8 cellular contexts compared by ENCODE assay signal in genomic region chr17:42677921-42678781, GRCh38. TPM values are rescaled to one million over a fixed set of nuclear protein-coding genes. Genes with fewer than 3 reads are reported as not detected.
A peak's percentile ranks its signal among the peaks of the same experiment; 100 is the strongest.
DNase-seq lines count a peak whose midpoint lies in the region; ATAC-seq and TF ChIP-seq lines count a peak whose summit lies in the region.

No MANE protein-coding gene starts in this region.

- peaks cover 15% of the 10 kb centered on the region for H3K4me1 ChIP-seq in RWPE2 (ENCODE audit: insufficient read depth, poor library complexity, severe bottlenecking)

- ATAC-seq in RWPE2 (ENCODE audit: low read depth): peak; percentile 28
- peak in 1 of 2 donors; percentile 17 for ATAC-seq in naive thymus-derived CD8-positive, alpha-beta T cell

- no peak for DNase-seq in AG09309 (ENCODE audit: low read depth)
- DNase-seq in MG63: peak; percentile 95
- peak; percentile 94 for DNase-seq in RWPE2 (ENCODE audit: low spot score)
- DNase-seq in activated effector memory CD4-positive, alpha-beta T cell treated with anti-CD3 and anti-CD28 coated beads, Interleukin-2, amount 50 U/mL, for 16 hours: peak; percentile 93
- DNase-seq in fibroblast of pulmonary artery (ENCODE audit: low read depth): peak; percentile 86
- peak in 9 of 10 donors; percentile 40 to 76 (median 58) for DNase-seq in naive thymus-derived CD8-positive, alpha-beta T cell

- peaks cover 0 to 2% (median 0%) of the 10 kb centered on the region in 3 donors for H3K36me3 Mint-ChIP-seq in naive thymus-derived CD8-positive, alpha-beta T cell
- no peaks in the 10 kb centered on the region for H3K36me3 Mint-ChIP-seq in stimulated activated naive CD8-positive, alpha-beta T cell treated with anti-CD3 and anti-CD28 coated beads, Interleukin-15, Interleukin-2, amounts not matched to agents 100 ng/mL and 50 ng/mL, for 24 hours (ENCODE audit: low read depth)

- H3K36me3 ChIP-seq in MG63 (peaks cover 13% of the 10 kb centered on the region), RWPE2 (ENCODE audit: low read depth) (peaks cover 13% of the 10 kb centered on the region)

- H3K4me3 Mint-ChIP-seq in naive thymus-derived CD8-positive, alpha-beta T cell: peak overlapping the region; percentile 82 to 93 (median 92)
- H3K4me3 Mint-ChIP-seq in stimulated activated naive CD8-positive, alpha-beta T cell treated with anti-CD3 and anti-CD28 coated beads, Interleukin-15, Interleukin-2, amounts not matched to agents 100 ng/mL and 50 ng/mL, for 24 hours: peak overlapping the region; percentile 82

- H3K9me3 Mint-ChIP-seq in naive thymus-derived CD8-positive, alpha-beta T cell: peaks cover 0 to 4% (median 0%) of the 10 kb centered on the region in 9 donors
- H3K9me3 Mint-ChIP-seq in stimulated activated naive CD8-positive, alpha-beta T cell treated with anti-CD3 and anti-CD28 coated beads, Interleukin-15, Interleukin-2, amounts not matched to agents 100 ng/mL and 50 ng/mL, for 24 hours: no peaks in the 10 kb centered on the region

- H3K27me3 ChIP-seq in MG63 (no peaks in the 10 kb centered on the region), RWPE2 (ENCODE audit: insufficient read depth, poor library complexity, severe bottlenecking) (no peaks in the 10 kb centered on the region)

- TF ChIP-seq POLR2A in GM19193 (IDR thresholded peaks at IDR 0.05; ENCODE audit: extremely low read depth, insufficient read depth, insufficient read length): peak; percentile 59

- H3K27ac Mint-ChIP-seq in naive thymus-derived CD8-positive, alpha-beta T cell: peak overlapping the region; percentile 25 to 90 (median 76)
- H3K27ac Mint-ChIP-seq in stimulated activated naive CD8-positive, alpha-beta T cell treated with anti-CD3 and anti-CD28 coated beads, Interleukin-15, Interleukin-2, amounts not matched to agents 100 ng/mL and 50 ng/mL, for 24 hours: peak overlapping the region; percentile 50

- H3K9me3 ChIP-seq in MG63 (no peaks in the 10 kb centered on the region), RWPE2 (ENCODE audit: severe bottlenecking) (no peaks in the 10 kb centered on the region)

- POLR2A ChIA-PET in naive thymus-derived CD8-positive, alpha-beta T cell (lab: Charles Lee): interaction anchor here (0.7 to 2.9 kb wide), 13 partner anchors 8 to 683 kb away, joined by 3 to 20 read pairs (median 3); partner anchors contain the start of genes NAGLU, PSMC3IP, RETREG3 and TUBG1

- TF ChIP-seq CTCF in AG09309 (IDR thresholded peaks at IDR 0.05; ENCODE audit: control insufficient read depth, insufficient read depth, low read depth, low read length, missing control alignments) (no peak), RWPE2 (IDR thresholded peaks at IDR 0.05; ENCODE audit: poor library complexity, severe bottlenecking) (no peak), fibroblast of pulmonary artery (IDR thresholded peaks at IDR 0.05; ENCODE audit: low read length, missing control alignments) (no peak)

- peaks cover 30 to 66% (median 64%) of the 10 kb centered on the region in 4 donors for H3K4me1 Mint-ChIP-seq in naive thymus-derived CD8-positive, alpha-beta T cell
- peaks cover 67% of the 10 kb centered on the region for H3K4me1 Mint-ChIP-seq in stimulated activated naive CD8-positive, alpha-beta T cell treated with anti-CD3 and anti-CD28 coated beads, Interleukin-15, Interleukin-2, amounts not matched to agents 100 ng/mL and 50 ng/mL, for 24 hours (ENCODE audit: low read depth)

- H3K4me3 ChIP-seq in AG09309 (ENCODE audit: control insufficient read depth, low read depth, low read length) (peak overlapping the region; percentile 64), MG63 (peak overlapping the region; percentile 53), RWPE2 (ENCODE audit: severe bottlenecking) (peak overlapping the region; percentile 48), fibroblast of pulmonary artery (replicated peaks; ENCODE audit: low read depth, low read length) (peak overlapping the region; percentile 64)

- peaks cover 14 to 56% (median 32%) of the 10 kb centered on the region in 5 donors for H3K27me3 Mint-ChIP-seq in naive thymus-derived CD8-positive, alpha-beta T cell
- H3K27me3 Mint-ChIP-seq in stimulated activated naive CD8-positive, alpha-beta T cell treated with anti-CD3 and anti-CD28 coated beads, Interleukin-15, Interleukin-2, amounts not matched to agents 100 ng/mL and 50 ng/mL, for 24 hours: peaks cover 37% of the 10 kb centered on the region

- H3K27ac ChIP-seq in RWPE2 (ENCODE audit: poor library complexity, severe bottlenecking): peak overlapping the region; percentile 94

RNA-seq across cellular contexts. Expression of gene PLEKHH3, which starts 1.4 kb away (rescaled TPM):
- 16.5 and 54.1 TPM in 2 replicates for total RNA-seq in MG63 (2014; rRNA removed; shearing (Covaris generic); ENCODE audit: low replicate concordance)
- not detected for total RNA-seq in naive thymus-derived CD8-positive, alpha-beta T cell
- not detected for polyA plus RNA-seq in naive thymus-derived CD8-positive, alpha-beta T cell

RNA-seq across cellular contexts. Expression of gene CCR10, which starts 3.5 kb away (rescaled TPM):
- total RNA-seq in MG63 (2014; rRNA removed; shearing (Covaris generic); ENCODE audit: low replicate concordance): 5.7 TPM in 1 of 2 replicates, not detected in the other
- total RNA-seq in naive thymus-derived CD8-positive, alpha-beta T cell: 1 to 10 TPM; 1.3 to 1.7 TPM
- polyA plus RNA-seq in naive thymus-derived CD8-positive, alpha-beta T cell: 1 to 10 TPM in 1 of 3 donors, under 1 TPM in 2; 0.68 to 1.8 (median 0.75) TPM

RNA-seq across cellular contexts. Expression of gene CNTNAP1, which starts 4.2 kb away (rescaled TPM):
- total RNA-seq in MG63 (2014; rRNA removed; shearing (Covaris generic); ENCODE audit: low replicate concordance): 9.2 and 9.3 TPM in 2 replicates
- total RNA-seq in naive thymus-derived CD8-positive, alpha-beta T cell: 1 to 10 TPM; 2.7 to 3.0 TPM
- under 1 TPM in 1 of 3 donors, not detected in 2; 0.05 TPM for polyA plus RNA-seq in naive thymus-derived CD8-positive, alpha-beta T cell

RNA-seq across cellular contexts. Expression of gene TUBG2, which starts 19.1 kb away (rescaled TPM):
- total RNA-seq in MG63 (2014; rRNA removed; shearing (Covaris generic); ENCODE audit: low replicate concordance): 1.4 and 4.0 TPM in 2 replicates
- 10 to 100 TPM; 18.1 to 22.1 TPM for total RNA-seq in naive thymus-derived CD8-positive, alpha-beta T cell
- polyA plus RNA-seq in naive thymus-derived CD8-positive, alpha-beta T cell: 1 to 10 TPM; 4.9 to 6.9 (median 6.0) TPM

Comparison
In these comparisons a context has a peak if more than half of its experiments do, and no peak if none do; other contexts are left out.
1. RNA of gene PLEKHH3, which starts 1.4 kb away (total RNA-seq): 16.5 to 54.1 TPM in MG63; not detected in naive thymus-derived CD8-positive, alpha-beta T cell; every median in the first group is over 10 times any median in the second.
2. Peak in every context shown above with its lines, with median percentiles within 50 percentile points of each other: H3K4me3 ChIP-seq.